ENCODE assay signal across 24 cellular contexts in genomic region chr1:70672333-70672935, GRCh38.
DNase-seq lines count a peak whose midpoint lies in the region; ATAC-seq and TF ChIP-seq lines count a peak whose summit lies in the region.
"Had no signal": no experiment of that assay in that cellular context is flagged by ENCODE, and none has a peak within 500 bp of the region (broad histone marks: within the 10 kb centered on the region; RNA-seq: fewer than 3 reads in every experiment).

No MANE protein-coding gene starts in this region.

- H3K4me3 Mint-ChIP-seq in T-helper 17 cell: no peak overlapping the region
- H3K4me3 Mint-ChIP-seq: CD4-positive, alpha-beta T cell; GM23338 had no signal

- peak; percentile 20 for ATAC-seq in left lobe of liver
- no peak for ATAC-seq in GM18505 (IDR thresholded peaks at IDR 0.05; ENCODE audit: unreplicated experiment)
- no peak for ATAC-seq in T-helper 17 cell
- ATAC-seq: GM23338, HepG2, K562 had no signal

- peak overlapping the region; percentile 77 for H3K27ac ChIP-seq in SK-N-MC
- H3K27ac ChIP-seq: BLaER1, HL-60, Peyer's patch had no signal

- H3K9me3 ChIP-seq in SK-N-MC (ENCODE audit: low read depth, low read length) (no peaks in the 10 kb centered on the region), T-helper 17 cell (ENCODE audit: control insufficient read depth, low read length, poor library complexity, severe bottlenecking) (no peaks in the 10 kb centered on the region)
- H3K9me3 ChIP-seq: BLaER1, Caco-2, HAP-1, MG63, Peyer's patch had no signal

- H3K9ac ChIP-seq in SK-N-MC (ENCODE audit: insufficient read length): no peak overlapping the region
- H3K9ac ChIP-seq: BLaER1 had no signal

- H3K4me3 ChIP-seq in SK-N-MC: peak overlapping the region; percentile 6; the same call in 1 of the 2 replicates
- H3K4me3 ChIP-seq: BLaER1, GM23338, HAP-1, K562, MG63, Peyer's patch had no signal

- DNase-seq in NCI-H446 (lab: John Stamatoyannopoulos, UW) (peak; percentile 76 to 82), SK-N-MC (ENCODE audit: low read depth, low spot score) (no peak), foreskin melanocyte (peak; percentile 26), left lobe of liver (ENCODE audit: low spot score) (no peak), NCI-H524 treated with DMSO at 0.1 percent for 48 hours (lab: John Stamatoyannopoulos, UW) (no peak), cerebellar cortex (ENCODE audit: low spot score) (no peak), T-helper 17 cell (no peak)
- DNase-seq: Caco-2; CD4-positive, alpha-beta T cell; DMS153; MG63; NCI-H1417; NCI-H187; NCI-H2107; NCI-H510A treated with DMSO at 0.1 percent for 48 hours; NCI-H774; Peyer's patch had no signal

- H3K4me1 Mint-ChIP-seq in T-helper 17 cell: no peaks in the 10 kb centered on the region

- no peaks in the 10 kb centered on the region for H3K36me3 Mint-ChIP-seq in T-helper 17 cell (ENCODE audit: low read depth)

- no peak for TF ChIP-seq POLR2A in GM18505 (IDR thresholded peaks at IDR 0.05; ENCODE audit: borderline replicate concordance, extremely low read depth, insufficient read depth, insufficient read length)

- H3K27me3 Mint-ChIP-seq in T-helper 17 cell: peaks cover 20% of the 10 kb centered on the region

- H3K27ac Mint-ChIP-seq in T-helper 17 cell: no peak overlapping the region
- H3K27ac Mint-ChIP-seq: CD4-positive, alpha-beta T cell; GM23338 had no signal

- H3K36me3 ChIP-seq in SK-N-MC (ENCODE audit: insufficient read depth, low read length): no peaks in the 10 kb centered on the region
- H3K36me3 ChIP-seq: BLaER1, HAP-1, MG63, Peyer's patch had no signal

Comparison
In these comparisons a context has a peak if more than half of its experiments do, and no peak if none do; other contexts are left out.
1. DNase-seq: peak in NCI-H446 (2 of 2) and foreskin melanocyte (single experiment); none in SK-N-MC (single experiment), left lobe of liver (single experiment), NCI-H524 treated with DMSO at 0.1 percent for 48 hours (single experiment), cerebellar cortex (single experiment) and T-helper 17 cell (0 of 3).